16 cellular contexts compared by ENCODE assay signal in the genomic region with DNA sequence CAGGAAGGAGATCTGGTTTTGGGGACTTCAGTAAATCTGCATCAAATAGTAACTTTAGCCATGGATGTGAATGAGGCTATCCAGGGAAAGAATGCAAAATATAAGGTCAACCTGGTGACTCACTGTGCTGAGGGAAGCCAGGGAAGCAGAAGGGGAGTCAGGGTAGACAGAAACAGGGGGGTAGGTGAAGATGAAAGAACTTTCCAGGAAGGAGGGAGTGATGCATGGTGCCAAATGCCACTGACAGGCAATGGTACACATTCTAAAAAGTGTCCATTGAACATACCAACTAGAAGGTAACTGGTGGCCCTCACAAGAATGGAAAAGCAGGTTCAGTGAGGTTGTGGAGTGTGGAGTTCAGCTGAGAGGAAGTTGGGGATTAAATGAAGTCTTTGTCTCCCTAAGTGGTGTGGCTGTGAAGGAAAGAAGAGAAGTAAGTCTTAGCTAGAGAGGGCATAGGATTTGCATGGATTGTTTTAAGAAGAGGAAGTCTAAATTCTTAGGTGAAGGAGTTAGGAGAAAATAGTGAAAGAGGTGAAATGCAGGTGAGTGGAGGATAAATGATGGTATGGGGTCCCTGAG. TPM values are rescaled to one million over a fixed set of nuclear protein-coding genes. Genes with fewer than 3 reads are reported as not detected.
A peak's percentile ranks its signal among the peaks of the same experiment; 100 is the strongest.
DNase-seq lines count a peak whose midpoint lies in the region; ATAC-seq, FAIRE-seq and TF ChIP-seq lines count a peak whose summit lies in the region.
"Had no signal": no experiment of that assay in that cellular context is flagged by ENCODE, and none has a peak within 500 bp of the region (broad histone marks: within the 10 kb centered on the region; RNA-seq: fewer than 3 reads in every experiment).

No MANE protein-coding gene starts in this region.

- no peak overlapping the region for H2BK120ac ChIP-seq in trophoblast cell (ENCODE audit: insufficient read depth, low read length, poor library complexity)

- H3K18ac ChIP-seq in trophoblast cell (ENCODE audit: low read length) = no peak overlapping the region

- DNase-seq in Calu3 = peak; percentile 5
- DNase-seq in LHCN-M2 (ENCODE audit: low read depth) = peak; percentile 64
- peak; percentile 4 for DNase-seq in MCF 10A (ENCODE audit: unreplicated experiment)
- peak; percentile 28 for DNase-seq in HepG2 (ENCODE audit: low spot score)
- DNase-seq in colonic mucosa = no peak
- DNase-seq in activated naive CD4-positive, alpha-beta T cell treated with anti-CD3 and anti-CD28 coated beads, Interleukin-2, amount 10 ng/mL, durations not matched to agents 7 days and 5 days = no peak
- no peak for DNase-seq in trophoblast cell
- DNase-seq in hypothalamus (lab: John Stamatoyannopoulos, UW) = no peak
- DNase-seq: activated CD4-positive, CD25-positive, alpha-beta regulatory T cell treated with anti-CD3 and anti-CD28 coated beads, Interleukin-2, amount 50 U/mL, for 72 hours; activated T-cell treated with anti-CD3 and anti-CD28 coated beads, Interleukin-2, amount 50 U/mL, for 24 hours; effector CD8-positive, alpha-beta T cell; GF-D8; left lung had no signal

- H3K27ac Mint-ChIP-seq in Calu3 (ENCODE audit: unreplicated experiment) (no peak overlapping the region), MCF 10A (ENCODE audit: low read depth, unreplicated experiment) (no peak overlapping the region)
- H3K27ac Mint-ChIP-seq in activated naive CD4-positive, alpha-beta T cell treated with anti-CD3 and anti-CD28 coated beads, Interleukin-2, amount 10 ng/mL, durations not matched to agents 7 days and 5 days = no peak overlapping the region
- H3K27ac Mint-ChIP-seq: activated T-cell treated with anti-CD3 and anti-CD28 coated beads, Interleukin-2, amount 50 U/mL, for 24 hours; stimulated activated naive CD8-positive, alpha-beta T cell treated with anti-CD3 and anti-CD28 coated beads, Interleukin-15, Interleukin-2, amounts not matched to agents 100 ng/mL and 50 ng/mL, for 24 hours had no signal

- TF ChIP-seq CTCF in Calu3 (IDR thresholded peaks at IDR 0.05; ENCODE audit: unreplicated experiment) = no peak
- TF ChIP-seq CTCF in MCF 10A (IDR thresholded peaks at IDR 0.05; ENCODE audit: unreplicated experiment) = no peak
- TF ChIP-seq CTCF in HepG2 (CRISPR knock-in tag; IDR thresholded peaks at IDR 0.05) = no peak
- no peak for TF ChIP-seq CTCF in colonic mucosa (IDR thresholded peaks at IDR 0.05)

- no peak for TF ChIP-seq RAD21 in HepG2 (CRISPR knock-in tag; IDR thresholded peaks at IDR 0.05)

- H3K9me3 ChIP-seq in HepG2 (ENCODE audit: low read length) (no peaks in the 10 kb centered on the region), colonic mucosa (no peaks in the 10 kb centered on the region), trophoblast cell (ENCODE audit: insufficient read depth, low read depth, low read length) (peaks cover 2% of the 10 kb centered on the region)
- H3K9me3 ChIP-seq: left lung had no signal

- H3K23ac ChIP-seq in trophoblast cell (ENCODE audit: low read length) = no peak overlapping the region

- no peak overlapping the region for H4K91ac ChIP-seq in trophoblast cell (ENCODE audit: low read depth, low read length)

- H3K36me3 ChIP-seq in HepG2 (replicated peaks in 1 of 2; ENCODE audit: control insufficient read depth in 1 of 2, insufficient read depth in 2 of 2, low read length in 2 of 2) (no peaks in the 10 kb centered on the region), colonic mucosa (no peaks in the 10 kb centered on the region), trophoblast cell (ENCODE audit: control insufficient read depth in 1 of 2, insufficient read depth in 2 of 2, low read length in 2 of 2) (no peaks in the 10 kb centered on the region)
- H3K36me3 ChIP-seq: BLaER1 treated with 17β-estradiol and CSF1 and Interleukin-3, amounts not matched to agents 10 nM and 100 nM; left lung had no signal

- no peaks in the 10 kb centered on the region for H3K79me2 ChIP-seq in HepG2 (ENCODE audit: insufficient read depth, low read length)
- no peaks in the 10 kb centered on the region for H3K79me2 ChIP-seq in trophoblast cell (ENCODE audit: control insufficient read depth, insufficient read depth, low read length, poor library complexity)

- H3K36me3 Mint-ChIP-seq in Calu3 (ENCODE audit: insufficient read depth, unreplicated experiment) (no peaks in the 10 kb centered on the region), MCF 10A (ENCODE audit: insufficient read depth, unreplicated experiment) (no peaks in the 10 kb centered on the region)
- H3K36me3 Mint-ChIP-seq in activated naive CD4-positive, alpha-beta T cell treated with anti-CD3 and anti-CD28 coated beads, Interleukin-2, amount 10 ng/mL, durations not matched to agents 7 days and 5 days = no peaks in the 10 kb centered on the region

- no peak overlapping the region for H3K4me3 Mint-ChIP-seq in Calu3 (ENCODE audit: low read depth, unreplicated experiment)
- no peak overlapping the region for H3K4me3 Mint-ChIP-seq in MCF 10A (ENCODE audit: unreplicated experiment)
- no peak overlapping the region for H3K4me3 Mint-ChIP-seq in activated naive CD4-positive, alpha-beta T cell treated with anti-CD3 and anti-CD28 coated beads, Interleukin-2, amount 10 ng/mL, durations not matched to agents 7 days and 5 days
- H3K4me3 Mint-ChIP-seq: activated T-cell treated with anti-CD3 and anti-CD28 coated beads, Interleukin-2, amount 50 U/mL, for 24 hours; neural crest cell; stimulated activated naive CD8-positive, alpha-beta T cell treated with anti-CD3 and anti-CD28 coated beads, Interleukin-15, Interleukin-2, amounts not matched to agents 100 ng/mL and 50 ng/mL, for 24 hours had no signal

- FAIRE-seq in HepG2 (lab: Jason Lieb, UNC) = no peak

- BruUV-seq in Calu3 (replicated peaks; lab: Mats Ljungman, UMichigan) = no TSS peak
- no TSS peak for BruUV-seq in MCF 10A (replicated peaks; lab: Mats Ljungman, UMichigan)
- BruUV-seq in HepG2 (replicated peaks; lab: Mats Ljungman, UMichigan) = no TSS peak

- intact Hi-C loops in Calu3 (cut with micrococcal nuclease; ENCODE audit: unreplicated experiment) = no loop called here
- intact Hi-C loops in MCF 10A (cut with micrococcal nuclease) = loop anchor here (5.0 kb wide), 1 partner anchor 373 kb away; no protein-coding TSS in a partner anchor
- intact Hi-C loops in HepG2 (cut with micrococcal nuclease; ENCODE audit: unreplicated experiment) = loop anchor here (5.0 to 10.0 kb wide), 2 partner anchors 71 to 242 kb away; no protein-coding TSS in a partner anchor
- intact Hi-C loops in colonic mucosa (cut with DNase I) = no loop called here

- H3K27ac ChIP-seq in HepG2 (ENCODE audit: extremely low read length, insufficient read depth, low read length) (no peak overlapping the region), colonic mucosa (no peak overlapping the region), trophoblast cell (ENCODE audit: low read depth, low read length) (no peak overlapping the region)
- H3K27ac ChIP-seq: BLaER1 treated with 17β-estradiol and CSF1 and Interleukin-3, amounts not matched to agents 10 nM and 100 nM had no signal

- no peak overlapping the region for H4K8ac ChIP-seq in trophoblast cell (ENCODE audit: low read depth, low read length)

- H3K4me2 ChIP-seq in HepG2 (ENCODE audit: low read depth, low read length) (no peak overlapping the region), trophoblast cell (ENCODE audit: low read length) (no peak overlapping the region)

- H3K4me1 ChIP-seq in HepG2 (ENCODE audit: insufficient read depth, low read length) (peaks cover 23% of the 10 kb centered on the region), colonic mucosa (no peaks in the 10 kb centered on the region), trophoblast cell (ENCODE audit: control insufficient read depth in 1 of 2, insufficient read depth in 2 of 2, low read length in 2 of 2) (peaks cover 3 to 6% of the 10 kb centered on the region in 2 experiments)
- H3K4me1 ChIP-seq: left lung had no signal

- H3K4me1 Mint-ChIP-seq in Calu3 (ENCODE audit: low read depth, unreplicated experiment) = no peaks in the 10 kb centered on the region
- H3K4me1 Mint-ChIP-seq in MCF 10A (ENCODE audit: insufficient read depth, unreplicated experiment) = no peaks in the 10 kb centered on the region
- H3K4me1 Mint-ChIP-seq in activated naive CD4-positive, alpha-beta T cell treated with anti-CD3 and anti-CD28 coated beads, Interleukin-2, amount 10 ng/mL, durations not matched to agents 7 days and 5 days = no peaks in the 10 kb centered on the region

- no peaks in the 10 kb centered on the region for H3K79me1 ChIP-seq in trophoblast cell (ENCODE audit: low read length)

- no peak overlapping the region for H4K12ac ChIP-seq in trophoblast cell (ENCODE audit: low read depth, low read length)

- CTCF ChIA-PET in Calu3 (lab: Charles Lee) (interaction anchor here (0.9 to 1.5 kb wide), 2 partner anchors 9 to 241 kb away, joined by 3 to 5 read pairs; no protein-coding TSS in a partner anchor), MCF 10A (lab: Yijun Ruan, JAX) (interaction anchor here (0.6 to 8.3 kb wide), 7 partner anchors 83 to 345 kb away, joined by 3 to 147 read pairs (median 4); no protein-coding TSS in a partner anchor), HepG2 (lab: Yijun Ruan, JAX; ENCODE audit: low intra/inter-chr PET ratio, low total read pairs) (no interaction called here)
- CTCF ChIA-PET in activated naive CD4-positive, alpha-beta T cell treated with anti-CD3 and anti-CD28 coated beads, Interleukin-2, amount 10 ng/mL, durations not matched to agents 7 days and 5 days (lab: Charles Lee) = interaction anchor here (2.0 to 4.8 kb wide), 2 partner anchors 241 to 402 kb away, joined by 5 to 30 read pairs; no protein-coding TSS in a partner anchor

- in situ Hi-C loops in HepG2 (cut with HindIII; ENCODE audit: extremely low pct_ligation_motif_present, low pct_unique_long_range_greater_than_20kb) = loop anchor here (5.0 kb wide), 1 partner anchor 238 kb away; no protein-coding TSS in a partner anchor

- H2BK12ac ChIP-seq in trophoblast cell (ENCODE audit: low read length) = no peak overlapping the region

- no peak overlapping the region for H2AK5ac ChIP-seq in trophoblast cell (ENCODE audit: low read length)

- no peaks in the 10 kb centered on the region for H4K20me1 ChIP-seq in HepG2 (ENCODE audit: insufficient read depth, low read length)
- H4K20me1 ChIP-seq: BLaER1 treated with 17β-estradiol and CSF1 and Interleukin-3, amounts not matched to agents 10 nM and 100 nM had no signal

- no peaks in the 10 kb centered on the region for H3K9me3 Mint-ChIP-seq in Calu3 (ENCODE audit: low read depth, unreplicated experiment)
- no peaks in the 10 kb centered on the region for H3K9me3 Mint-ChIP-seq in MCF 10A (ENCODE audit: unreplicated experiment)
- no peaks in the 10 kb centered on the region for H3K9me3 Mint-ChIP-seq in activated naive CD4-positive, alpha-beta T cell treated with anti-CD3 and anti-CD28 coated beads, Interleukin-2, amount 10 ng/mL, durations not matched to agents 7 days and 5 days
- H3K9me3 Mint-ChIP-seq: activated T-cell treated with anti-CD3 and anti-CD28 coated beads, Interleukin-2, amount 50 U/mL, for 24 hours; stimulated activated naive CD8-positive, alpha-beta T cell treated with anti-CD3 and anti-CD28 coated beads, Interleukin-15, Interleukin-2, amounts not matched to agents 100 ng/mL and 50 ng/mL, for 24 hours had no signal

- H2AFZ ChIP-seq in HepG2 (ENCODE audit: low read length) (no peak overlapping the region), trophoblast cell (ENCODE audit: insufficient read depth, low read length, poor library complexity) (no peak overlapping the region)

- ATAC-seq in HepG2 = no peak

- H2BK5ac ChIP-seq in trophoblast cell (ENCODE audit: low read depth, low read length, poor library complexity) = no peak overlapping the region

- no peak for TF ChIP-seq POLR2A in HepG2 (IDR thresholded peaks at IDR 0.05; ENCODE audit: insufficient read depth in 1 of 2, low read depth in 2 of 2, low read length in 2 of 2)

- TF ChIP-seq EP300 in HepG2 (IDR thresholded peaks at IDR 0.05; ENCODE audit: low read depth in 2 of 2, low read length in 2 of 2) = no peak
- no peak for TF ChIP-seq EP300 in HepG2 (CRISPR knock-in tag; IDR thresholded peaks at IDR 0.05; ENCODE audit: borderline replicate concordance)

- H3K14ac ChIP-seq in trophoblast cell (ENCODE audit: low read length) = no peak overlapping the region

- H3K27me3 ChIP-seq in HepG2 (ENCODE audit: control insufficient read depth in 1 of 2, insufficient read depth in 2 of 2, low read length in 2 of 2) = no peaks in the 10 kb centered on the region
- no peaks in the 10 kb centered on the region for H3K27me3 ChIP-seq in colonic mucosa
- no peaks in the 10 kb centered on the region for H3K27me3 ChIP-seq in trophoblast cell (ENCODE audit: insufficient read depth, low read length)
- H3K27me3 ChIP-seq: BLaER1 treated with 17β-estradiol and CSF1 and Interleukin-3, amounts not matched to agents 10 nM and 100 nM; left lung had no signal

- H3K4me3 ChIP-seq in HepG2 (replicated peaks in 1 of 3; ENCODE audit: insufficient read depth in 1 of 3, low read depth in 2 of 3, low read length in 3 of 3) (no peak overlapping the region), colonic mucosa (no peak overlapping the region), trophoblast cell (ENCODE audit: low read depth, low read length) (no peak overlapping the region)
- H3K4me3 ChIP-seq: BLaER1 treated with 17β-estradiol and CSF1 and Interleukin-3, amounts not matched to agents 10 nM and 100 nM; left lung had no signal

- H3K27me3 Mint-ChIP-seq in Calu3 (ENCODE audit: unreplicated experiment) (peaks cover 7% of the 10 kb centered on the region), MCF 10A (ENCODE audit: insufficient read depth, unreplicated experiment) (no peaks in the 10 kb centered on the region)
- peaks cover 12% of the 10 kb centered on the region for H3K27me3 Mint-ChIP-seq in activated naive CD4-positive, alpha-beta T cell treated with anti-CD3 and anti-CD28 coated beads, Interleukin-2, amount 10 ng/mL, durations not matched to agents 7 days and 5 days

- no peak overlapping the region for H3K4ac ChIP-seq in trophoblast cell (ENCODE audit: low read depth, low read length)

- no peak overlapping the region for H3K9ac ChIP-seq in HepG2 (ENCODE audit: insufficient read depth, low read depth, low read length)
- H3K9ac ChIP-seq in colonic mucosa (ENCODE audit: low read depth in 2 of 2, low read length in 2 of 2) = no peak overlapping the region
- no peak overlapping the region for H3K9ac ChIP-seq in trophoblast cell (ENCODE audit: low read length)
- H3K9ac ChIP-seq: BLaER1 treated with 17β-estradiol and CSF1 and Interleukin-3, amounts not matched to agents 10 nM and 100 nM had no signal

- POLR2A ChIA-PET in MCF 10A (lab: Yijun Ruan, JAX) (interaction anchor here (0.6 to 0.7 kb wide), 2 partner anchors 25 to 310 kb away, joined by 3 read pairs; no protein-coding TSS in a partner anchor), HepG2 (lab: Yijun Ruan, JAX) (no interaction called here)

RNA-seq across cellular contexts. Expression of a gene that starts 35.5 kb away (rescaled TPM):
- total RNA-seq in Calu3 (2022) = 2.9 TPM in 1 of 2 replicates, not detected in the other
- 15.8 and 16.5 TPM in 2 replicates for total RNA-seq in LHCN-M2 (2014; rRNA removed)
- polyA plus RNA-seq in LHCN-M2 (2012) = 10.6 TPM
- 5.3 and 9.1 TPM in 2 replicates for total RNA-seq in MCF 10A (2022)
- 1.5 and 1.8 TPM in 2 replicates for total RNA-seq in HepG2 (2016; rRNA removed; fragmentation: Illumina TruSeq; extraction: Trizol)
- total RNA-seq in HepG2 (2016; cell fraction: cytosol; rRNA removed; fragmentation: Illumina TruSeq; extraction: Trizol; ENCODE audit: low read depth) = 0.18 TPM in 1 of 2 replicates, not detected in the other
- 1.1 and 1.7 TPM in 2 replicates for total RNA-seq in HepG2 (2016; cell fraction: insoluble cytoplasmic fraction; rRNA removed; fragmentation: Illumina TruSeq; extraction: Trizol)
- total RNA-seq in HepG2 (2016; cell fraction: membrane; rRNA removed; fragmentation: Illumina TruSeq; extraction: Trizol) = 0.56 and 1.2 TPM in 2 replicates
- 0.34 and 0.87 TPM in 2 replicates for total RNA-seq in HepG2 (2016; cell fraction: nucleus; rRNA removed; fragmentation: Illumina TruSeq; extraction: Trizol)
- polyA plus RNA-seq in HepG2 (2011; rRNA removed) = 0.14 and 0.25 TPM in 2 replicates
- 0.11 and 0.24 TPM in 2 replicates for polyA plus RNA-seq in HepG2 (2011; cell fraction: cytosol; rRNA removed)
- 0.16 and 0.31 TPM in 2 replicates for polyA plus RNA-seq in HepG2 (2011; cell fraction: nucleus; rRNA removed)
- 0.63 and 0.75 TPM in 2 replicates for polyA plus RNA-seq in HepG2 (2012)
- not detected in 2 replicates for polyA plus RNA-seq in HepG2 (2016; cell fraction: cytosol; fragmentation: Illumina TruSeq; extraction: Trizol; ENCODE audit: low read depth)
- polyA plus RNA-seq in HepG2 (2016; cell fraction: insoluble cytoplasmic fraction; fragmentation: Illumina TruSeq; extraction: Trizol; ENCODE audit: low read depth) = 0.19 TPM in 1 of 2 replicates, not detected in the other
- not detected in 2 replicates for polyA plus RNA-seq in HepG2 (2016; cell fraction: membrane; fragmentation: Illumina TruSeq; extraction: Trizol; ENCODE audit: low read depth)
- 0.26 and 0.41 TPM in 2 replicates for polyA plus RNA-seq in HepG2 (2016; cell fraction: nucleus; fragmentation: Illumina TruSeq; extraction: Trizol; ENCODE audit: insufficient read depth, low read depth)
- polyA minus RNA-seq in HepG2 (2011; rRNA and poly(A)+ RNA removed; ENCODE audit: low replicate concordance) = 0.04 TPM in 1 of 2 replicates, not detected in the other
- polyA minus RNA-seq in HepG2 (2011; cell fraction: cytosol; rRNA and poly(A)+ RNA removed) = 0.20 and 0.88 TPM in 2 replicates
- polyA minus RNA-seq in HepG2 (2011; cell fraction: nucleus; rRNA and poly(A)+ RNA removed) = 0.87 and 1.5 TPM in 2 replicates
- total RNA-seq in colonic mucosa = 1 to 10 TPM in 1 of 2 donors, under 1 TPM in 1; 0.69 to 3.4 TPM
- 5.6 and 6.9 TPM in 2 replicates for polyA plus RNA-seq in trophoblast cell (2013)

Comparison
In these comparisons a context has a peak if more than half of its experiments do, and no peak if none do; other contexts are left out.
1. DNase-seq: peak in Calu3 (single experiment), LHCN-M2 (single experiment), MCF 10A (single experiment) and HepG2 (single experiment); none in colonic mucosa (single experiment), activated naive CD4-positive, alpha-beta T cell treated with anti-CD3 and anti-CD28 coated beads, Interleukin-2, amount 10 ng/mL, durations not matched to agents 7 days and 5 days (single experiment), trophoblast cell (0 of 2) and hypothalamus (0 of 51).
2. intact Hi-C loops: an anchor here in MCF 10A (5.0 kb wide) and HepG2 (5.0 to 10.0 kb wide); none called in Calu3 and colonic mucosa.